In the genomic region with DNA sequence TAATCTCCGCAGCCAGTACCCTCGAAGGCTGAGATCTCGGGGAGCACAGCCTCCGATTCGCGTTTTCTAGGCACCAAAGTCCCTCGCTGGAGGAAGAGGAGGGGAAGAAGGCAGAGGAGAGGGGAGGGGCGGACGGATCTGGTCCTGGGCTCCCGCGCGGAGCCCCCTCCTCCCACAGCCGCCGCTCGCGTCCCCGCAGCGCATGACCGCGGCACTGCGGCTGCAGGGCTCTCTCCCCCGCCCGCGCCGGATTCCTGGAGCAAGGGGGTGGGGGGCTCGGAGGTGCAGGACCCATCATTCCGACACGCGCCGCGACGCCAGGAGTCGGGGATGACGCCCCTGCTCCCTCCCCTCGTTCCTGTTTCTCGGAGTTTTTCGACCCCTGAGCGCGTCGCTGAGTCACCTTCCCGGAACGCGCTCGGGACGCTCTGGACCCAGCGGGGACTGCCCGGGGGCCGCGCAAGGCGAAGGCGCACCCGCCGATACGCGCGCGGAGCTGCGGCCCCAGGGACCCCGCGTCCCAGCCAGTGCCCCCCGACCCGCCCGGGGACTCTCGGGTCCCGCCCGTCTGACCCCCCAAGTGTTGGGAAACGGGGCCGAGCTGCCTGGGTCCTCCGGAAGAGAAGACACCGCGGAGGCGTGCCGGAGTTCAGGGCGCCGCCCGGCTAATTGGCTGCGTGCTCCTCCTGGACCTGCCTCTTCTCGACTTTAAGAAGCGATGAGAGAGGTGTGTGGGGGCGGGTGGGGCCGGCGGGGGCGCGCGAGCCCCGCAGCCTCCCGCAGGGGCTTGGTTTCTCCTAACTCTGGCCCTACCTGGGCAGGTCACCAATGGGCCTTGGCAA, we compare ENCODE assay signal across 8 cellular contexts. TPM values are rescaled to one million over a fixed set of nuclear protein-coding genes. Genes with fewer than 3 reads are reported as not detected.
A peak's percentile ranks its signal among the peaks of the same experiment; 100 is the strongest.
DNase-seq lines count a peak whose midpoint lies in the region; ATAC-seq, FAIRE-seq and TF ChIP-seq lines count a peak whose summit lies in the region.

No MANE protein-coding gene starts in this region.

- DNase-seq in EH (ENCODE audit: low read depth) (peak; percentile 87), HTR-8/SVneo (ENCODE audit: insufficient read length, low spot score) (peak; percentile 82), coronary artery (ENCODE audit: low spot score) (no peak), lung (ENCODE audit: low spot score) (peak; percentile 58), NCI-H1105 (lab: John Stamatoyannopoulos, UW) (no peak)
- DNase-seq in stimulated activated CD8-positive, alpha-beta memory T cell treated with anti-CD3 and anti-CD28 coated beads, Interleukin-15, amount 100 ng/mL, for 48 hours (ENCODE audit: low read depth in 2 of 2): peak; percentile 53 to 62

- H3K9me3 ChIP-seq in lung (ENCODE audit: control insufficient read depth in 2 of 2, insufficient read depth in 1 of 2, low read length in 1 of 2): no peaks in the 10 kb centered on the region

- peak; percentile 37 for ATAC-seq in lung (ENCODE audit: insufficient read depth, low FRiP score)
- ATAC-seq in HG03039 (IDR thresholded peaks at IDR 0.05; ENCODE audit: unreplicated experiment): no peak

- peaks cover 0 to 2% of the 10 kb centered on the region in 2 donors for H3K36me3 ChIP-seq in lung (ENCODE audit: control insufficient read depth in 2 of 2, insufficient read depth in 2 of 2, low read length in 2 of 2)

- peak; percentile 69 for FAIRE-seq in HTR-8/SVneo (lab: Jason Lieb, UNC)

- TF ChIP-seq CTCF in WI38 (IDR thresholded peaks at IDR 0.05; ENCODE audit: low read depth, low read length) (no peak), coronary artery (IDR thresholded peaks at IDR 0.05) (no peak), lung (IDR thresholded peaks at IDR 0.05; ENCODE audit: control extremely low read depth, extremely low read depth) (no peak)

- H3K4me3 ChIP-seq in WI38 (ENCODE audit: low read depth, low read length): peak overlapping the region; percentile 70
- peak overlapping the region; percentile 83 for H3K4me3 ChIP-seq in coronary artery
- peak overlapping the region; percentile 56 for H3K4me3 ChIP-seq in lung

- peaks cover 0 to 7% of the 10 kb centered on the region in 2 donors for H3K4me1 ChIP-seq in lung (ENCODE audit: control insufficient read depth in 2 of 2, insufficient read depth in 2 of 2, low read length in 2 of 2)

- WGBS in lung, 2 donors: 0% methylated on average over 70 to 87 of the region's 87 CpGs

- H3K27ac ChIP-seq in coronary artery: peak overlapping the region; percentile 72 to 94
- H3K27ac ChIP-seq in lung (ENCODE audit: low read depth in 1 of 2, low read length in 1 of 2): peak overlapping the region; percentile 73 to 92

- H3K27me3 ChIP-seq in lung (ENCODE audit: control insufficient read depth, insufficient read depth): no peaks in the 10 kb centered on the region

RNA-seq across cellular contexts. Expression of a gene that starts 1.4 kb away (rescaled TPM):
- total RNA-seq in lung: 10 to 100 TPM; 13.7 to 17.6 TPM
- 10 to 100 TPM; 11.0 to 82.4 TPM for polyA plus RNA-seq in lung

RNA-seq across cellular contexts. Expression of a gene that starts 29.3 kb away (rescaled TPM):
- total RNA-seq in lung: 10 to 100 TPM; 35.1 to 74.7 TPM
- 10 to 100 TPM; 29.8 to 34.0 TPM for polyA plus RNA-seq in lung

Comparison
In these comparisons a context has a peak if more than half of its experiments do, and no peak if none do; other contexts are left out.
1. DNase-seq: peak in EH (single experiment), HTR-8/SVneo (single experiment), lung (single experiment) and stimulated activated CD8-positive, alpha-beta memory T cell treated with anti-CD3 and anti-CD28 coated beads, Interleukin-15, amount 100 ng/mL, for 48 hours (2 of 2); none in coronary artery (single experiment) and NCI-H1105 (single experiment).
2. Peak in every context shown above with its lines, with median percentiles within 50 percentile points of each other: H3K4me3 ChIP-seq.